ENCODE assay signal across 1 cellular context in genomic region chr11:10021563-10021962, GRCh38.
TF ChIP-seq lines count a peak whose summit lies in the region.

No MANE protein-coding gene starts in this region.

TF ChIP-seq in K562, 482 proteins besides CTCF, POLR2A, EP300 and RAD21 (continued from another document):
- TF ChIP-seq, protein P1, sequence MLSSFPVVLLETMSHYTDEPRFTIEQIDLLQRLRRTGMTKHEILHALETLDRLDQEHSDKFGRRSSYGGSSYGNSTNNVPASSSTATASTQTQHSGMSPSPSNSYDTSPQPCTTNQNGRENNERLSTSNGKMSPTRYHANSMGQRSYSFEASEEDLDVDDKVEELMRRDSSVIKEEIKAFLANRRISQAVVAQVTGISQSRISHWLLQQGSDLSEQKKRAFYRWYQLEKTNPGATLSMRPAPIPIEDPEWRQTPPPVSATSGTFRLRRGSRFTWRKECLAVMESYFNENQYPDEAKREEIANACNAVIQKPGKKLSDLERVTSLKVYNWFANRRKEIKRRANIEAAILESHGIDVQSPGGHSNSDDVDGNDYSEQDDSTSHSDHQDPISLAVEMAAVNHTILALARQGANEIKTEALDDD (IDR thresholded peaks at IDR 0.05), result no peak
- TF ChIP-seq NCOR1 (IDR thresholded peaks at IDR 0.05) (peak; percentile 40; the same call in 1 of the 2 replicates), CBFA2T2 (conservative IDR thresholded peaks at IDR 0.05) (peak; percentile 45; the same call in 1 of the 2 replicates), TCF3 (CRISPR knock-in tag; IDR thresholded peaks at IDR 0.05) (peak; percentile 68), TRIM25 (IDR thresholded peaks at IDR 0.05; ENCODE audit: borderline replicate concordance) (no peak), CUX1 (CRISPR knock-in tag; IDR thresholded peaks at IDR 0.05) (no peak), SNRNP70 (optimal IDR thresholded peaks at IDR 0.05; ENCODE audit: low read depth, low read length) (no peak), HES1 (IDR thresholded peaks at IDR 0.05; ENCODE audit: low read depth) (no peak), KDM1A (IDR thresholded peaks at IDR 0.05) (0 out of 4 replicates have a peak, but pooled peaks of 1 of the 2 experiments have one; percentile 13), SIN3A (IDR thresholded peaks at IDR 0.05; ENCODE audit: borderline replicate concordance in 2 of 2, control insufficient read depth in 1 of 2, low read depth in 2 of 2, low read length in 2 of 2) (no peak), CBX2 (IDR thresholded peaks at IDR 0.05; ENCODE audit: insufficient read depth, low read length, poor library complexity, severe bottlenecking) (no peak), HINFP (tag; conservative IDR thresholded peaks at IDR 0.05; ENCODE audit: low read depth) (no peak), RCOR1 (IDR thresholded peaks at IDR 0.05; ENCODE audit: borderline replicate concordance in 1 of 2, low read depth in 2 of 2, low read length in 2 of 2) (peak in 1 of 2 experiments; percentile 42; a peak in 1 of 4 replicates), RBM39 (optimal IDR thresholded peaks at IDR 0.05; ENCODE audit: low read depth, low read length) (no peak), ZBTB9 (CRISPR knock-in tag; IDR thresholded peaks at IDR 0.05) (no peak), RFX1 (IDR thresholded peaks at IDR 0.05) (no peak), HLTF (IDR thresholded peaks at IDR 0.05) (no peak), NFATC3 (IDR thresholded peaks at IDR 0.05) (no peak), SRF (CRISPR knock-in tag; IDR thresholded peaks at IDR 0.05) (no peak)
- TF ChIP-seq, protein P2, sequence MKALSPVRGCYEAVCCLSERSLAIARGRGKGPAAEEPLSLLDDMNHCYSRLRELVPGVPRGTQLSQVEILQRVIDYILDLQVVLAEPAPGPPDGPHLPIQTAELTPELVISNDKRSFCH (CRISPR knock-in tag; IDR thresholded peaks at IDR 0.05), result no peak
- TF ChIP-seq, protein P2 (tag; IDR thresholded peaks at IDR 0.05), result peak; percentile 35; the same call in 1 of the 2 replicates
- TF ChIP-seq, protein P3, sequence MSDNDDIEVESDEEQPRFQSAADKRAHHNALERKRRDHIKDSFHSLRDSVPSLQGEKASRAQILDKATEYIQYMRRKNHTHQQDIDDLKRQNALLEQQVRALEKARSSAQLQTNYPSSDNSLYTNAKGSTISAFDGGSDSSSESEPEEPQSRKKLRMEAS (CRISPR knock-in tag; IDR thresholded peaks at IDR 0.05), result no peak
- TF ChIP-seq, protein P4, sequence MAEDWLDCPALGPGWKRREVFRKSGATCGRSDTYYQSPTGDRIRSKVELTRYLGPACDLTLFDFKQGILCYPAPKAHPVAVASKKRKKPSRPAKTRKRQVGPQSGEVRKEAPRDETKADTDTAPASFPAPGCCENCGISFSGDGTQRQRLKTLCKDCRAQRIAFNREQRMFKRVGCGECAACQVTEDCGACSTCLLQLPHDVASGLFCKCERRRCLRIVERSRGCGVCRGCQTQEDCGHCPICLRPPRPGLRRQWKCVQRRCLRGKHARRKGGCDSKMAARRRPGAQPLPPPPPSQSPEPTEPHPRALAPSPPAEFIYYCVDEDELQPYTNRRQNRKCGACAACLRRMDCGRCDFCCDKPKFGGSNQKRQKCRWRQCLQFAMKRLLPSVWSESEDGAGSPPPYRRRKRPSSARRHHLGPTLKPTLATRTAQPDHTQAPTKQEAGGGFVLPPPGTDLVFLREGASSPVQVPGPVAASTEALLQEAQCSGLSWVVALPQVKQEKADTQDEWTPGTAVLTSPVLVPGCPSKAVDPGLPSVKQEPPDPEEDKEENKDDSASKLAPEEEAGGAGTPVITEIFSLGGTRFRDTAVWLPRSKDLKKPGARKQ (CRISPR knock-in tag; IDR thresholded peaks at IDR 0.05), result no peak
